ENCODE assay signal across 2 cellular contexts in genomic region chr20:47146703-47147102, GRCh38.
TF ChIP-seq lines count a peak whose summit lies in the region.

No MANE protein-coding gene starts in this region.

TF ChIP-seq in GM23338, 12 proteins besides CTCF, POLR2A, EP300 and RAD21 (continued from another document):
- TF ChIP-seq NANOG (IDR thresholded peaks at IDR 0.05; ENCODE audit: borderline replicate concordance) (no peak), EZH2phosphoT487 (IDR thresholded peaks at IDR 0.05; ENCODE audit: unreplicated experiment) (no peak)
TF ChIP-seq in GM23338: peak in this region for 0.

TF ChIP-seq in SK-N-SH treated with all-trans-retinoic acid at 6 μM for 48 hours, 23 proteins besides CTCF, POLR2A, EP300 and RAD21 (continued from another document):
- TF ChIP-seq CSDC2 (CRISPR knock-in tag; IDR thresholded peaks at IDR 0.05) (no peak), GLIS3 (CRISPR knock-in tag; IDR thresholded peaks at IDR 0.05) (no peak), ZFP30 (CRISPR knock-in tag; IDR thresholded peaks at IDR 0.05) (no peak), TCF4 (CRISPR knock-in tag; IDR thresholded peaks at IDR 0.05; ENCODE audit: borderline replicate concordance) (no peak; the same call in 1 of the 2 replicates), PATZ1 (CRISPR knock-in tag; IDR thresholded peaks at IDR 0.05; ENCODE audit: borderline replicate concordance) (no peak), ZC3H10 (CRISPR knock-in tag; IDR thresholded peaks at IDR 0.05) (no peak), ARNTL (CRISPR knock-in tag; IDR thresholded peaks at IDR 0.05; ENCODE audit: borderline replicate concordance, low read depth) (no peak)
